ENCODE assay signal across 18 cellular contexts in genomic region chr9:5560439-5560838, GRCh38. TPM values are rescaled to one million over a fixed set of nuclear protein-coding genes. Genes with fewer than 3 reads are reported as not detected.
"Had no signal": no experiment of that assay in that cellular context is flagged by ENCODE, and none has a peak within 500 bp of the region (broad histone marks: within the 10 kb centered on the region; RNA-seq: fewer than 3 reads in every experiment).

No MANE protein-coding gene starts in this region.

- H3K27ac ChIP-seq: cardiac muscle cell, epithelial cell of prostate had no signal

- DNase-seq: activated CD4-positive, alpha-beta memory T cell treated with anti-CD3 and anti-CD28 coated beads, Interleukin-2, amount 10 ng/mL, durations not matched to agents 7 days and 5 days; activated CD8-positive, alpha-beta memory T cell treated with anti-CD3 and anti-CD28 coated beads, Interleukin-2, amount 10 ng/mL, durations not matched to agents 7 days and 5 days; activated naive CD4-positive, alpha-beta T cell treated with Interleukin-2 at 50 U/mL for 16 hours; activated naive CD8-positive, alpha-beta T cell treated with anti-CD3 and anti-CD28 coated beads, Interleukin-2, amount 10 ng/mL, durations not matched to agents 7 days and 5 days; amygdala; foreskin melanocyte; hypothalamus; stimulated activated CD4-positive, alpha-beta T cell treated with anti-CD3 and anti-CD28 coated beads, Interleukin-12 subunit alpha, Interleukin-12 subunit beta, amount 100 ng/mL, for 4 hours; stimulated activated CD4-positive, alpha-beta T cell treated with anti-CD3 and anti-CD28 coated beads, Interleukin-1b, Interleukin-23, amount 100 ng/mL, for 48 hours; stimulated activated CD8-positive, alpha-beta memory T cell treated with anti-CD3 and anti-CD28 coated beads, Interleukin-4, amount 100 ng/mL, for 48 hours; stimulated activated naive CD4-positive, alpha-beta T cell had no signal

- H3K36me3 ChIP-seq: cardiac muscle cell had no signal

- H3K4me3 ChIP-seq: cardiac muscle cell had no signal

- ATAC-seq: activated CD8-positive, alpha-beta memory T cell treated with anti-CD3 and anti-CD28 coated beads, Interleukin-2, amount 10 ng/mL, durations not matched to agents 7 days and 5 days; activated T-helper 17 cell treated with anti-CD3 and anti-CD28 coated beads, Interleukin-2, amount 50 U/mL, for 72 hours; left lobe of liver had no signal

- H3K27me3 ChIP-seq: cardiac muscle cell had no signal

RNA-seq across cellular contexts. Expression of gene PDCD1LG2, which starts 50.1 kb away (rescaled TPM):
- total RNA-seq: cardiac muscle cell, mesothelial cell of epicardium, progenitor cell of endocrine pancreas had no signal
- polyA plus RNA-seq: cardiac muscle cell, neural cell had no signal
